ENCODE assay signal across 8 cellular contexts in genomic region chr13:46554971-46555370, GRCh38. TPM values are rescaled to one million over a fixed set of nuclear protein-coding genes. Genes with fewer than 3 reads are reported as not detected.
A peak's percentile ranks its signal among the peaks of the same experiment; 100 is the strongest.
DNase-seq lines count a peak whose midpoint lies in the region; ATAC-seq and TF ChIP-seq lines count a peak whose summit lies in the region.

No MANE protein-coding gene starts in this region.

- DNase-seq in right atrium auricular region (ENCODE audit: low spot score): no peak
- DNase-seq in Right ventricle myocardium inferior (ENCODE audit: missing footprints): no peak
- DNase-seq in body of pancreas: no peak
- no peak for DNase-seq in mesendoderm
- no peak for DNase-seq in aorta
- DNase-seq in GOT3 (lab: John Stamatoyannopoulos, UW): no peak
- no peak for DNase-seq in NCI-H146 treated with DMSO at 0.1 percent for 48 hours (lab: John Stamatoyannopoulos, UW; ENCODE audit: unreplicated experiment)
- DNase-seq in NCI-H1930 (lab: John Stamatoyannopoulos, UW): no peak

- H3K4me3 ChIP-seq in right atrium auricular region: peak overlapping the region; percentile 92 to 98
- H3K4me3 ChIP-seq in body of pancreas: peak overlapping the region in 1 of 2 donors; percentile 90
- peak overlapping the region; percentile 31 for H3K4me3 ChIP-seq in mesendoderm (ENCODE audit: low read length)
- H3K4me3 ChIP-seq in aorta (ENCODE audit: low read length in 2 of 2): peak overlapping the region; percentile 68 to 98

- H3K4me2 ChIP-seq in mesendoderm (ENCODE audit: low read length): peak overlapping the region; percentile 71

- no peak overlapping the region for H3K18ac ChIP-seq in mesendoderm (ENCODE audit: low read length)

- no peak overlapping the region for H2BK120ac ChIP-seq in mesendoderm (ENCODE audit: low read depth, low read length)

- TF ChIP-seq CTCF in right atrium auricular region (IDR thresholded peaks at IDR 0.05): no peak
- no peak for TF ChIP-seq CTCF in body of pancreas (IDR thresholded peaks at IDR 0.05)

- H3K9ac ChIP-seq in mesendoderm (ENCODE audit: low read length): peak overlapping the region; percentile 95

- TF ChIP-seq POLR2A in body of pancreas (IDR thresholded peaks at IDR 0.05): no peak

- H4K8ac ChIP-seq in mesendoderm (ENCODE audit: low read depth, low read length): no peak overlapping the region

- peak overlapping the region; percentile 79 for H3K56ac ChIP-seq in mesendoderm (ENCODE audit: low read length)

- peaks cover 37% of the 10 kb centered on the region for H3K79me2 ChIP-seq in mesendoderm (ENCODE audit: control insufficient read depth, insufficient read depth, low read length)

- peaks cover 0 to 41% of the 10 kb centered on the region in 2 donors for H3K4me1 ChIP-seq in right atrium auricular region
- peaks cover 26% of the 10 kb centered on the region for H3K4me1 ChIP-seq in body of pancreas
- H3K4me1 ChIP-seq in mesendoderm (ENCODE audit: control insufficient read depth, low read depth, low read length): peaks cover 2% of the 10 kb centered on the region
- no peaks in the 10 kb centered on the region for H3K4me1 ChIP-seq in aorta (ENCODE audit: control insufficient read depth in 1 of 2, insufficient read depth in 2 of 2, low read length in 2 of 2)

- H3K79me1 ChIP-seq in mesendoderm (ENCODE audit: low read length): peaks cover 13% of the 10 kb centered on the region

- no peak overlapping the region for H3K23ac ChIP-seq in mesendoderm (ENCODE audit: low read length)

- no peak overlapping the region for H3K4ac ChIP-seq in mesendoderm (ENCODE audit: low read depth, low read length)

- H3K27ac ChIP-seq in right atrium auricular region (peak overlapping the region; percentile 90 to 95), body of pancreas (peak overlapping the region; percentile 59 to 86 (median 82)), mesendoderm (ENCODE audit: low read depth, low read length) (no peak overlapping the region), aorta (ENCODE audit: low read depth in 1 of 2, low read length in 2 of 2) (peak overlapping the region; percentile 7 to 48)

- H2AK5ac ChIP-seq in mesendoderm (ENCODE audit: low read length): no peak overlapping the region

- H2BK15ac ChIP-seq in mesendoderm (replicated peaks; ENCODE audit: low read depth): no peak overlapping the region

- H4K5ac ChIP-seq in mesendoderm (ENCODE audit: low read length): no peak overlapping the region

- WGBS in body of pancreas, 2 donors: 54 to 65% methylated on average over 2 of the region's 2 CpGs
- WGBS in mesendoderm (ENCODE audit: extremely low coverage, insufficient coverage, low lambda C conversion rate): no CpG with 5 or more reads among the region's 2 CpGs
- WGBS in aorta, 2 donors: 3 to 7% methylated on average over 2 of the region's 2 CpGs

- H3K27me3 ChIP-seq in right atrium auricular region (no peaks in the 10 kb centered on the region), body of pancreas (no peaks in the 10 kb centered on the region), mesendoderm (ENCODE audit: insufficient read depth, low read length, poor library complexity) (no peaks in the 10 kb centered on the region), aorta (ENCODE audit: control insufficient read depth in 1 of 2, insufficient read depth in 2 of 2, low read length in 1 of 2) (no peaks in the 10 kb centered on the region)

- ATAC-seq in Right ventricle myocardium inferior (no peak), body of pancreas (no peak), aorta (ENCODE audit: low FRiP score) (no peak)

- no peak overlapping the region for H2BK5ac ChIP-seq in mesendoderm (ENCODE audit: low read length)

- intact Hi-C loops in Right ventricle myocardium inferior (cut with DNase I) (loop anchor here (2.0 to 5.0 kb wide), 4 partner anchors 22 to 242 kb away; partner anchors contain the start of gene ESD), body of pancreas (cut with DNase I) (no loop called here), aorta (cut with DNase I) (loop anchor here (5.0 to 10.0 kb wide), 4 partner anchors 50 to 122 kb away; no protein-coding TSS in a partner anchor)

- H3K9me3 ChIP-seq in right atrium auricular region: no peaks in the 10 kb centered on the region
- no peaks in the 10 kb centered on the region for H3K9me3 ChIP-seq in body of pancreas
- H3K9me3 ChIP-seq in aorta (ENCODE audit: control insufficient read depth, low read length): no peaks in the 10 kb centered on the region

- no peaks in the 10 kb centered on the region for H3K36me3 ChIP-seq in right atrium auricular region
- H3K36me3 ChIP-seq in body of pancreas (replicated peaks in 1 of 2; ENCODE audit: insufficient read depth in 1 of 2, low read depth in 2 of 2): no peaks in the 10 kb centered on the region
- H3K36me3 ChIP-seq in mesendoderm (ENCODE audit: control insufficient read depth, insufficient read depth, low read length): no peaks in the 10 kb centered on the region
- H3K36me3 ChIP-seq in aorta (ENCODE audit: control insufficient read depth in 1 of 2, insufficient read depth in 2 of 2, low read length in 1 of 2): no peaks in the 10 kb centered on the region

RNA-seq across cellular contexts. Expression of gene LRCH1, which starts 2.0 kb away (rescaled TPM):
- total RNA-seq in right atrium auricular region: 10 to 100 TPM in 1 of 2 donors, 1 to 10 TPM in 1; 6.9 to 10.9 TPM
- total RNA-seq in Right ventricle myocardium inferior: 11.9 TPM
- 1 to 10 TPM; 7.3 to 8.6 TPM for total RNA-seq in body of pancreas
- polyA plus RNA-seq in mesendoderm (2013, experiment 1 of 2): 4.4 TPM
- 4.4 TPM for polyA plus RNA-seq in mesendoderm (2013, experiment 2 of 2)
- 10 to 100 TPM; 44.4 to 46.5 TPM for total RNA-seq in aorta
- polyA plus RNA-seq in aorta: 10 to 100 TPM; 12.3 to 13.1 TPM
